In genomic region chr20:23214903-23215302, GRCh38 we compare ENCODE assay signal across 28 cellular contexts.
DNase-seq lines count a peak whose midpoint lies in the region; ATAC-seq and TF ChIP-seq lines count a peak whose summit lies in the region.
"Had no signal": no experiment of that assay in that cellular context is flagged by ENCODE, and none has a peak within 500 bp of the region (broad histone marks: within the 10 kb centered on the region; RNA-seq: fewer than 3 reads in every experiment).

No MANE protein-coding gene starts in this region.

- H3K36me3 ChIP-seq in esophagus muscularis mucosa = no peaks in the 10 kb centered on the region
- no peaks in the 10 kb centered on the region for H3K36me3 ChIP-seq in left lung
- H3K36me3 ChIP-seq: BLaER1 treated with 17β-estradiol and CSF1 and Interleukin-3, amounts not matched to agents 10 nM and 100 nM; HAP-1 had no signal

- POLR2A ChIA-PET in AG04449 (lab: Yijun Ruan, JAX) = no interaction called here

- no peak for TF ChIP-seq POLR2A in esophagus muscularis mucosa (IDR thresholded peaks at IDR 0.05; ENCODE audit: low read depth)

- H3K27ac ChIP-seq in esophagus muscularis mucosa (replicated peaks in 1 of 4) = no peak overlapping the region
- no peak overlapping the region for H3K27ac ChIP-seq in left lung
- H3K27ac ChIP-seq: 22Rv1; BLaER1 treated with 17β-estradiol and CSF1 and Interleukin-3, amounts not matched to agents 10 nM and 100 nM had no signal

- H3K4me1 ChIP-seq in esophagus muscularis mucosa (no peaks in the 10 kb centered on the region), left lung (peaks cover 0 to 6% of the 10 kb centered on the region in 2 donors)
- H3K4me1 ChIP-seq: HAP-1 had no signal

- H3K4me3 ChIP-seq in AG04449 (ENCODE audit: low read depth, low read length) (no peak overlapping the region), esophagus muscularis mucosa (no peak overlapping the region), left lung (no peak overlapping the region)
- H3K4me3 ChIP-seq: BLaER1 treated with 17β-estradiol and CSF1 and Interleukin-3, amounts not matched to agents 10 nM and 100 nM; GM12878; HAP-1; K562 had no signal

- 73% methylated on average over 5 of the region's 5 CpGs for WGBS in esophagus muscularis mucosa

- H3K27me3 ChIP-seq in esophagus muscularis mucosa (no peaks in the 10 kb centered on the region), left lung (no peaks in the 10 kb centered on the region)
- H3K27me3 ChIP-seq: BLaER1 treated with 17β-estradiol and CSF1 and Interleukin-3, amounts not matched to agents 10 nM and 100 nM had no signal

- TF ChIP-seq EP300 in esophagus muscularis mucosa (IDR thresholded peaks at IDR 0.05) = no peak

- ATAC-seq in left lung = peak; percentile 55
- no peak for ATAC-seq in HG03139 (IDR thresholded peaks at IDR 0.05; ENCODE audit: unreplicated experiment)
- ATAC-seq: GM12878, K562, Panc1 had no signal

- DNase-seq in AG04449 (ENCODE audit: low read depth, low spot score) = peak; percentile 17
- peak; percentile 15 for DNase-seq in amniotic epithelial cell (ENCODE audit: low read depth)
- DNase-seq in esophagus muscularis mucosa (ENCODE audit: extremely low spot score) = peak; percentile 34
- DNase-seq in left lung = no peak
- no peak for DNase-seq in NOMO-1 (lab: John Stamatoyannopoulos, UW; ENCODE audit: unreplicated experiment in 2 of 2)
- no peak for DNase-seq in hippocampal formation (lab: John Stamatoyannopoulos, UW)
- DNase-seq in effector CD8-positive, alpha-beta T cell (lab: John Stamatoyannopoulos, UW) = no peak
- DNase-seq: ACHN; Caco-2; CD4-positive, alpha-beta memory T cell; DMS 273 treated with DMSO at 0.1 percent for 48 hours; DMS79 treated with DMSO at 0.1 percent for 48 hours; NCI-H1092; NCI-H1436; NCI-H2029; NCI-H226; NCI-H524; NCI-H774; NK-92 treated with Interleukin-12 subunit alpha and Interleukin-12 subunit beta, amount 100 ng/mL, for 24 hours; SIG-M5; SK-N-SH had no signal

- intact Hi-C loops in esophagus muscularis mucosa (cut with DNase I) (no loop called here), left lung (cut with DNase I) (no loop called here)

- H3K9me3 ChIP-seq in esophagus muscularis mucosa (peaks cover 0 to 4% (median 2%) of the 10 kb centered on the region in 4 donors), left lung (no peaks in the 10 kb centered on the region)
- H3K9me3 ChIP-seq: HAP-1, SK-N-SH had no signal

- CTCF ChIA-PET in AG04449 (lab: Yijun Ruan, JAX) = no interaction called here

- TF ChIP-seq CTCF in AG04449 (IDR thresholded peaks at IDR 0.05; ENCODE audit: insufficient read depth, low read length, missing control alignments) (no peak), esophagus muscularis mucosa (IDR thresholded peaks at IDR 0.05) (no peak), left lung (IDR thresholded peaks at IDR 0.05) (no peak)

Comparison
In these comparisons a context has a peak if more than half of its experiments do, and no peak if none do; other contexts are left out.
1. DNase-seq: peak in AG04449 (single experiment), amniotic epithelial cell (single experiment) and esophagus muscularis mucosa (single experiment); none in left lung (0 of 2), NOMO-1 (0 of 2), hippocampal formation (0 of 2) and effector CD8-positive, alpha-beta T cell (single experiment).